8 cellular contexts compared by ENCODE assay signal in genomic region chr3:16907245-16907644, GRCh38. TPM values are rescaled to one million over a fixed set of nuclear protein-coding genes. Genes with fewer than 3 reads are reported as not detected.
DNase-seq lines count a peak whose midpoint lies in the region; ATAC-seq and TF ChIP-seq lines count a peak whose summit lies in the region.

No MANE protein-coding gene starts in this region.

- H3K36me3 ChIP-seq in CD8-positive, alpha-beta T cell (ENCODE audit: insufficient read depth, low read length) = no peaks in the 10 kb centered on the region
- H3K36me3 ChIP-seq in mammary epithelial cell (ENCODE audit: insufficient read depth, low read length) (no peaks in the 10 kb centered on the region), tibial nerve (no peaks in the 10 kb centered on the region), ovary (no peaks in the 10 kb centered on the region)

- TF ChIP-seq POLR2A in erythroblast (IDR thresholded peaks at IDR 0.05; ENCODE audit: low read length) (no peak), tibial nerve (IDR thresholded peaks at IDR 0.05) (no peak), ovary (IDR thresholded peaks at IDR 0.05) (no peak)

- no peaks in the 10 kb centered on the region for H3K79me2 ChIP-seq in mammary epithelial cell (ENCODE audit: insufficient read depth, low read length)

- dilution Hi-C loops in mammary epithelial cell (cut with HindIII; ENCODE audit: low sequenced_read_pairs) = no loop called here

- intact Hi-C loops in CD8-positive, alpha-beta T cell (cut with DNase I, micrococcal nuclease) = loop anchor here (1.0 to 10.0 kb wide), 2 partner anchors 8 to 1838 kb away; no protein-coding TSS in a partner anchor
- intact Hi-C loops in mammary epithelial cell (cut with micrococcal nuclease) = no loop called here
- intact Hi-C loops in ovary (cut with DNase I) = no loop called here

- H3K27me3 Mint-ChIP-seq in CD8-positive, alpha-beta T cell (ENCODE audit: low read depth) = no peaks in the 10 kb centered on the region

- no peak overlapping the region for H3K9ac ChIP-seq in mammary epithelial cell (ENCODE audit: insufficient read depth, low read length)

- H3K27me3 ChIP-seq in CD8-positive, alpha-beta T cell (ENCODE audit: insufficient read depth, low read length) = no peaks in the 10 kb centered on the region
- H3K27me3 ChIP-seq in mammary epithelial cell (ENCODE audit: insufficient read depth, low read length) (no peaks in the 10 kb centered on the region), tibial nerve (no peaks in the 10 kb centered on the region), ovary (no peaks in the 10 kb centered on the region)

- H3K27ac Mint-ChIP-seq in CD8-positive, alpha-beta T cell = peak overlapping the region; percentile 84

- H4K20me1 ChIP-seq in mammary epithelial cell (ENCODE audit: insufficient read depth, low read length) = no peaks in the 10 kb centered on the region

- CTCF ChIA-PET in CD8-positive, alpha-beta T cell (lab: Charles Lee) = no interaction called here
- CTCF ChIA-PET in mammary epithelial cell (lab: Charles Lee; ENCODE audit: low non-redundant PET) = no interaction called here

- H3K4me3 Mint-ChIP-seq in CD8-positive, alpha-beta T cell = peak overlapping the region; percentile 43

- peaks cover 8% of the 10 kb centered on the region for H3K36me3 Mint-ChIP-seq in CD8-positive, alpha-beta T cell

- H3K4me1 ChIP-seq in CD8-positive, alpha-beta T cell (ENCODE audit: insufficient read depth, low read length) = peaks cover 72% of the 10 kb centered on the region
- H3K4me1 ChIP-seq in mammary epithelial cell (ENCODE audit: insufficient read depth, low read length) = no peaks in the 10 kb centered on the region
- peaks cover 0 to 34% (median 11%) of the 10 kb centered on the region in 4 donors for H3K4me1 ChIP-seq in tibial nerve
- peaks cover 29% of the 10 kb centered on the region for H3K4me1 ChIP-seq in ovary (ENCODE audit: insufficient read depth)

- POLR2A ChIA-PET in CD8-positive, alpha-beta T cell (lab: Charles Lee) = no interaction called here

- no TSS peak for BruUV-seq in mammary epithelial cell (replicated peaks; lab: Mats Ljungman, UMichigan)

- H3K9me3 ChIP-seq in CD8-positive, alpha-beta T cell (ENCODE audit: low read length) = no peaks in the 10 kb centered on the region
- H3K9me3 ChIP-seq in mammary epithelial cell (replicated peaks; ENCODE audit: insufficient read depth, low read length) = no peaks in the 10 kb centered on the region
- no peaks in the 10 kb centered on the region for H3K9me3 ChIP-seq in tibial nerve
- H3K9me3 ChIP-seq in ovary = no peaks in the 10 kb centered on the region

- no peak overlapping the region for H3K27ac ChIP-seq in CD8-positive, alpha-beta T cell (ENCODE audit: low read depth, low read length)
- no peak overlapping the region for H3K27ac ChIP-seq in mammary epithelial cell (ENCODE audit: insufficient read depth, low read depth, low read length)
- H3K27ac ChIP-seq in tibial nerve = peak overlapping the region in 2 of 4 donors; percentile 12 to 29
- peak overlapping the region in 1 of 2 donors; percentile 41 for H3K27ac ChIP-seq in ovary

- no peak overlapping the region for H2AFZ ChIP-seq in mammary epithelial cell (ENCODE audit: low read depth, low read length)

- no peak for TF ChIP-seq EP300 in tibial nerve (IDR thresholded peaks at IDR 0.05)
- TF ChIP-seq EP300 in ovary (IDR thresholded peaks at IDR 0.05) = no peak

- no peak for TF ChIP-seq CTCF in CD8-positive, alpha-beta T cell (IDR thresholded peaks at IDR 0.05)
- TF ChIP-seq CTCF in mammary epithelial cell (conservative IDR thresholded peaks at IDR 0.05 in 1 of 2, IDR thresholded peaks at IDR 0.05 in 1 of 2; ENCODE audit: extremely low read depth in 1 of 2, insufficient read depth in 1 of 2, low read depth in 1 of 2, low read length in 2 of 2) = no peak
- no peak for TF ChIP-seq CTCF in tibial nerve (IDR thresholded peaks at IDR 0.05)
- no peak for TF ChIP-seq CTCF in ovary (IDR thresholded peaks at IDR 0.05)

- H3K4me2 ChIP-seq in mammary epithelial cell (ENCODE audit: insufficient read depth, low read depth, low read length) = no peak overlapping the region

- no peaks in the 10 kb centered on the region for H3K9me3 Mint-ChIP-seq in CD8-positive, alpha-beta T cell

- peaks cover 83% of the 10 kb centered on the region for H3K4me1 Mint-ChIP-seq in CD8-positive, alpha-beta T cell (ENCODE audit: low read depth)

- H3K4me3 ChIP-seq in CD8-positive, alpha-beta T cell (ENCODE audit: low read depth, low read length) = no peak overlapping the region
- H3K4me3 ChIP-seq in mammary epithelial cell (replicated peaks in 1 of 3; ENCODE audit: insufficient read depth in 1 of 3, low read depth in 2 of 3, low read length in 3 of 3) = no peak overlapping the region
- H3K4me3 ChIP-seq in tibial nerve = no peak overlapping the region
- no peak overlapping the region for H3K4me3 ChIP-seq in ovary

- in situ Hi-C loops in mammary epithelial cell (cut with MboI; ENCODE audit: low sequenced_read_pairs in 2 of 2) = no loop called here

- no peak for ATAC-seq in CD8-positive, alpha-beta T cell
- peak; percentile 57 for ATAC-seq in GM19452 (IDR thresholded peaks at IDR 0.05; ENCODE audit: unreplicated experiment)
- ATAC-seq in HG03432 (IDR thresholded peaks at IDR 0.05; ENCODE audit: unreplicated experiment) = peak; percentile 73

- no peak for DNase-seq in CD8-positive, alpha-beta T cell
- DNase-seq in erythroblast (lab: John Stamatoyannopoulos, UW) (peak; percentile 59 to 74), mammary epithelial cell (no peak), tibial nerve (ENCODE audit: low spot score in 2 of 2) (no peak), ovary (no peak), kidney glomerular epithelial cell (lab: John Stamatoyannopoulos, UW) (no peak)

RNA-seq across cellular contexts. Expression of gene PLCL2, which starts 22.5 kb away (rescaled TPM):
- total RNA-seq in CD8-positive, alpha-beta T cell = 10 to 100 TPM; 33.1 to 35.8 TPM
- total RNA-seq in mammary epithelial cell (under 1 TPM; 0.28 to 0.33 TPM), tibial nerve (10 to 100 TPM; 17.7 to 39.3 (median 29.0) TPM), ovary (10 to 100 TPM; 20.1 to 54.2 (median 31.0) TPM)
- polyA plus RNA-seq in mammary epithelial cell (0.15 TPM), ovary (10 to 100 TPM; 12.6 to 16.1 TPM)
- polyA minus RNA-seq in mammary epithelial cell = not detected

Comparison
In these comparisons a context has a peak if more than half of its experiments do, and no peak if none do; other contexts are left out.
1. DNase-seq: peak in erythroblast (2 of 2); none in CD8-positive, alpha-beta T cell (0 of 7), mammary epithelial cell (single experiment), tibial nerve (0 of 2), ovary (0 of 5) and kidney glomerular epithelial cell (single experiment).
2. RNA of gene PLCL2, which starts 22.5 kb away (total RNA-seq): 17.7 to 39.3 TPM in tibial nerve, 33.1 to 35.8 TPM in CD8-positive, alpha-beta T cell and 20.1 to 54.2 TPM in ovary; 0.28 to 0.33 TPM in mammary epithelial cell; every median in the first group is over 10 times any median in the second.
3. intact Hi-C loops: an anchor here in CD8-positive, alpha-beta T cell (1.0 to 10.0 kb wide); none called in mammary epithelial cell and ovary.